ENCODE assay signal across 18 cellular contexts in the genomic region with DNA sequence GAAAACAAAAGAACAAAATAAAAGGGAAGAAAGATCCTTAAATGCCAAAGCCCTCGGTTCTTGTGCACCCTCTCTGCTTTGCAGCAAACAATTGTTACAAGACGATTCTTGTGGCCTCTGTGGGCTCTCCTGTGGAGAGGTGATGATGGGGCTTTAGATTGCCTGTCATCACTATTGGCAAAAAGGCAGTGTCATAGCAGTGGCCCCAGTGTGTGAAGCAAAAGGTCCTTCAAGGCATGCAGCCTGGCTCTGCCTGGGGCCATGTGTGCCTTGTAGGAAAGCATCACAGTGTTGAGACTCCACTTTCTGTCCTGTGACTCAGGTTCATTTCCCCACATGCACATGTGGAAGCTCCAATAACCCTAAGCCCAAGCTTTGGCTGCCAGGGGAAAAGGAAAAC.
"Had no signal": no experiment of that assay in that cellular context is flagged by ENCODE, and none has a peak within 500 bp of the region (broad histone marks: within the 10 kb centered on the region; RNA-seq: fewer than 3 reads in every experiment).

No MANE protein-coding gene starts in this region.

- DNase-seq: activated CD4-positive, alpha-beta memory T cell treated with anti-CD3 and anti-CD28 coated beads for 36 hours; activated CD4-positive, alpha-beta T cell treated with anti-CD3 and anti-CD28 coated beads for 48 hours; activated effector memory CD4-positive, alpha-beta T cell treated with anti-CD3 and anti-CD28 coated beads, Interleukin-2, amount 50 U/mL, for 16 hours; activated naive CD4-positive, alpha-beta T cell treated with anti-CD3 and anti-CD28 coated beads, Interleukin-2, amount 10 ng/mL, durations not matched to agents 7 days and 5 days; amygdala; body of pancreas; effector memory CD4-positive, alpha-beta T cell; foreskin keratinocyte; mesenchymal stem cell; occipital lobe; retina; stimulated activated CD4-positive, alpha-beta T cell treated with anti-CD3 and anti-CD28 coated beads, Interleukin-12 subunit alpha, Interleukin-12 subunit beta, amount 100 ng/mL, for 4 hours; stimulated activated CD4-positive, alpha-beta T cell treated with anti-CD3 and anti-CD28 coated beads, Interleukin-4, amount 100 ng/mL, for 4 hours; T-helper 2 cell; tibial artery had no signal

- H3K27ac Mint-ChIP-seq: activated CD4-positive, alpha-beta memory T cell treated with anti-CD3 and anti-CD28 coated beads for 36 hours; activated naive CD4-positive, alpha-beta T cell treated with anti-CD3 and anti-CD28 coated beads, Interleukin-2, amount 10 ng/mL, durations not matched to agents 7 days and 5 days had no signal

- H3K9me3 Mint-ChIP-seq: activated CD4-positive, alpha-beta memory T cell treated with anti-CD3 and anti-CD28 coated beads for 36 hours; activated naive CD4-positive, alpha-beta T cell treated with anti-CD3 and anti-CD28 coated beads, Interleukin-2, amount 10 ng/mL, durations not matched to agents 7 days and 5 days; neural crest cell; stimulated activated naive CD8-positive, alpha-beta T cell treated with anti-CD3 and anti-CD28 coated beads, Interleukin-15, Interleukin-2, amounts not matched to agents 100 ng/mL and 50 ng/mL, for 24 hours had no signal

- ATAC-seq: body of pancreas, foreskin keratinocyte, mucosa of descending colon had no signal

- H3K36me3 Mint-ChIP-seq: activated CD4-positive, alpha-beta memory T cell treated with anti-CD3 and anti-CD28 coated beads for 36 hours had no signal

- H3K27me3 Mint-ChIP-seq: activated CD4-positive, alpha-beta memory T cell treated with anti-CD3 and anti-CD28 coated beads for 36 hours; activated naive CD4-positive, alpha-beta T cell treated with anti-CD3 and anti-CD28 coated beads, Interleukin-2, amount 10 ng/mL, durations not matched to agents 7 days and 5 days; stimulated activated naive CD8-positive, alpha-beta T cell treated with anti-CD3 and anti-CD28 coated beads, Interleukin-15, Interleukin-2, amounts not matched to agents 100 ng/mL and 50 ng/mL, for 24 hours had no signal

- H3K4me3 Mint-ChIP-seq: activated CD4-positive, alpha-beta memory T cell treated with anti-CD3 and anti-CD28 coated beads for 36 hours; activated naive CD4-positive, alpha-beta T cell treated with anti-CD3 and anti-CD28 coated beads, Interleukin-2, amount 10 ng/mL, durations not matched to agents 7 days and 5 days; neural crest cell; stimulated activated naive CD8-positive, alpha-beta T cell treated with anti-CD3 and anti-CD28 coated beads, Interleukin-15, Interleukin-2, amounts not matched to agents 100 ng/mL and 50 ng/mL, for 24 hours had no signal
